Comparison of ENCODE assay signal across 21 cellular contexts in the genomic region with DNA sequence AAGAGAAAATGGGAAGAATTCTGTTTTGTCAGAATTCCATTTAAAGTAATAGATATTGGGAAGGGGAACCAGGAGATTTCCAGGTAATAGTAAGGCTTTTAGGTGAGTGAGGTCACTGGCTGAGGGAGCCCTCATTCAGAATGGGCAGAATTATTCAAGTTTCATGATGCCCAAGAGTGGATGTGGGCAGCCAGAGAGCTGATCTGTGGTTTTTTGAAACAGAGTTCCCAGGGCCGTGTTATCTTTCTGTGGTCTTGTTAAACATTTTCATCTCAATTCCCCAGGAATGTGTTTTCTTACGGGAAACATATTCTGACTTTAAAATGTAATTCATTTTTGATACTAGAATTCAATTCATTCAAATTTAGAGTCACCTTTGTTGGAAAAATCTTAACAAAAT.
A peak's percentile ranks its signal among the peaks of the same experiment; 100 is the strongest.
DNase-seq lines count a peak whose midpoint lies in the region; ATAC-seq and FAIRE-seq lines count a peak whose summit lies in the region.
"Had no signal": no experiment of that assay in that cellular context is flagged by ENCODE, and none has a peak within 500 bp of the region (broad histone marks: within the 10 kb centered on the region; RNA-seq: fewer than 3 reads in every experiment).

No MANE protein-coding gene starts in this region.

- DNase-seq in RCC 7860 (ENCODE audit: low spot score) = peak; percentile 10
- peak; percentile 28 for DNase-seq in non-pigmented ciliary epithelial cell (ENCODE audit: low read depth)
- DNase-seq in urothelium cell line (ENCODE audit: low spot score) = no peak
- no peak for DNase-seq in activated CD4-positive, CD25-positive, alpha-beta regulatory T cell treated with anti-CD3 and anti-CD28 coated beads, Interleukin-2, amount 50 U/mL, for 72 hours
- DNase-seq: BE2C, DMS79 treated with DMSO at 0.1 percent for 48 hours, Karpas-422, NCI-H1048, NCI-H1417 treated with DMSO at 0.1 percent for 48 hours, NCI-H187, NCI-H446, NCI-H526 treated with DMSO at 0.1 percent for 48 hours, SIG-M5, SK-N-SH, T-helper 2 cell had no signal

- ATAC-seq in GM18511 (IDR thresholded peaks at IDR 0.05; ENCODE audit: unreplicated experiment) (peak; percentile 61), HG02981 (IDR thresholded peaks at IDR 0.05; ENCODE audit: unreplicated experiment) (peak; percentile 58), HG03571 (IDR thresholded peaks at IDR 0.05; ENCODE audit: unreplicated experiment) (no peak)
- ATAC-seq: A549 had no signal

- FAIRE-seq in RCC 7860 (lab: Jason Lieb, UNC) (peak; percentile 66), urothelium cell line (lab: Jason Lieb, UNC) (no peak)
- FAIRE-seq: A549, GM12892, GM18507 had no signal

Comparison
In these comparisons a context has a peak if more than half of its experiments do, and no peak if none do; other contexts are left out.
1. DNase-seq: peak in RCC 7860 (single experiment) and non-pigmented ciliary epithelial cell (single experiment); none in urothelium cell line (single experiment) and activated CD4-positive, CD25-positive, alpha-beta regulatory T cell treated with anti-CD3 and anti-CD28 coated beads, Interleukin-2, amount 50 U/mL, for 72 hours (single experiment).